ENCODE assay signal across 15 cellular contexts in the genomic region with DNA sequence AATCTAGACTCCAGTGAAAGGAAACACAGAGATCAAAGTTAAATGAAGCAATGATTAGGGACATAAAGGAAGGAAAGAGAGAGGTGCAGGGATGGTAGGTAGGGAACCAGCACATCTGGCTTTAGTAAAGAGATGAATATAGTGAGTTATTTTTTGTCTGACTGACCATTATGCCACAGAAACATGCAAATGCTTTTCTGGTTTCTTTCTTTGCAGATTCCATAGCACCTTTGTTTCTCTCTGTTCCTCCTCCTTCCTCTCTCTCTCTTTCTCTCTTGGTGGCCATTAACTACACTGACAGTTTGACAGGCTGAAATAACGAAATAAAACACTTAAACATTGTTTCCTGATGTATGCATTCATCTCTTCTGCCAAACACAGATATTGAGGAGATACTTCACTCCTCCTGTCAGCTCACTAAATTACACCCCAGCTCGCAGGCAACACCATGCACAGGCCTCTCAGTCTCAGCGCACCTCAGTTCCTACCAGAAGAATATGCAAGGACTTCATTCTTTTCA.
DNase-seq lines count a peak whose midpoint lies in the region; ATAC-seq, FAIRE-seq and TF ChIP-seq lines count a peak whose summit lies in the region.
"Had no signal": no experiment of that assay in that cellular context is flagged by ENCODE, and none has a peak within 500 bp of the region (broad histone marks: within the 10 kb centered on the region; RNA-seq: fewer than 3 reads in every experiment).

No MANE protein-coding gene starts in this region.

- H3K4me1 ChIP-seq in GM12878 (ENCODE audit: control insufficient read depth, insufficient read depth, low read length) = peaks cover 15% of the 10 kb centered on the region; the same call in 1 of the 2 replicates
- H3K4me1 ChIP-seq: prostate gland had no signal

- in situ Hi-C loops in GM12878 (cut with MboI) = no loop called here

- intact Hi-C loops in GM12878 (cut with micrococcal nuclease; ENCODE audit: unreplicated experiment) = no loop called here

- POLR2A ChIA-PET in GM12878 (lab: Charles Lee) = interaction anchor here (0.6 kb wide), 1 partner anchor 243 kb away, joined by 3 read pairs; no protein-coding TSS in a partner anchor

- CTCF ChIA-PET in GM12878 (lab: Yijun Ruan, JAX) = no interaction called here

- H3K36me3 ChIP-seq in GM12878 (ENCODE audit: control insufficient read depth in 2 of 2, insufficient read depth in 2 of 2, low read length in 1 of 2) = no peaks in the 10 kb centered on the region
- H3K36me3 ChIP-seq: prostate gland had no signal

- peak; percentile 59 for FAIRE-seq in GM12878 (lab: Jason Lieb, UNC)

- DNase-seq in GM12878 (ENCODE audit: low read depth, low spot score) (no peak), mucosa of gallbladder (ENCODE audit: low spot score) (no peak), NOMO-1 treated with DMSO at 0.1 percent for 48 hours (lab: John Stamatoyannopoulos, UW; ENCODE audit: unreplicated experiment) (no peak), hepatic stellate cell (ENCODE audit: low spot score) (no peak), NCI-H526 (lab: John Stamatoyannopoulos, UW) (no peak)
- DNase-seq: NCI-H1092; NCI-H69; SHP77 treated with DMSO at 0.1 percent for 48 hours; stimulated activated CD4-positive, alpha-beta T cell treated with anti-CD3 and anti-CD28 coated beads, Interleukin-2, amount 100 ng/mL, for 48 hours; stimulated activated naive CD4-positive, alpha-beta T cell had no signal

- no peak for TF ChIP-seq CTCF in GM12878 (IDR thresholded peaks at IDR 0.05 in 2 of 3, conservative IDR thresholded peaks at IDR 0.05 in 1 of 3; ENCODE audit: control insufficient read depth in 2 of 3, extremely low read depth in 1 of 3, insufficient read depth in 1 of 3, low read depth in 3 of 3, low read length in 3 of 3)

- ATAC-seq in GM19043 (IDR thresholded peaks at IDR 0.05; ENCODE audit: low read depth, unreplicated experiment) (peak; percentile 61), GM21723 (IDR thresholded peaks at IDR 0.05; ENCODE audit: unreplicated experiment) (peak; percentile 76), HG03064 (IDR thresholded peaks at IDR 0.05; ENCODE audit: low read depth, unreplicated experiment) (peak; percentile 59), GM12878 (peak; percentile 32)

- SMC1A ChIA-PET in GM12878 (lab: Charles Lee; ENCODE audit: uncharacterized antibody, unreplicated experiment) = no interaction called here

- no peaks in the 10 kb centered on the region for H3K79me2 ChIP-seq in GM12878 (ENCODE audit: control insufficient read depth, insufficient read depth, low read length)

- RAD21 ChIA-PET in GM12878 (lab: Charles Lee; ENCODE audit: unreplicated experiment) = no interaction called here

- no TSS peak for BruUV-seq in GM12878 (replicated peaks; lab: Mats Ljungman, UMichigan)

- no peak overlapping the region for H3K27ac ChIP-seq in GM12878 (ENCODE audit: control insufficient read depth, insufficient read depth)
- H3K27ac ChIP-seq: C4-2B, prostate gland had no signal

- TF ChIP-seq RAD21 in GM12878 (IDR thresholded peaks at IDR 0.05; ENCODE audit: insufficient read depth, low read depth, low read length) = no peak

- no peak overlapping the region for H3K9ac ChIP-seq in GM12878 (ENCODE audit: control insufficient read depth, insufficient read depth, low read length)

- no peak for TF ChIP-seq EP300 in GM12878 (IDR thresholded peaks at IDR 0.05; ENCODE audit: borderline replicate concordance in 1 of 2, control insufficient read depth in 1 of 2, low read depth in 2 of 2, low read length in 2 of 2)

- no peaks in the 10 kb centered on the region; the same call in 2 of the 3 replicates for H3K9me3 ChIP-seq in GM12878 (replicated peaks; ENCODE audit: control insufficient read depth, insufficient read depth, low read length)
- H3K9me3 ChIP-seq: prostate gland had no signal

- H4K20me1 ChIP-seq in GM12878 (ENCODE audit: control insufficient read depth, insufficient read depth) = no peaks in the 10 kb centered on the region

- H2AFZ ChIP-seq in GM12878 (ENCODE audit: control insufficient read depth, low read depth, low read length) = no peak overlapping the region

- H3K4me2 ChIP-seq in GM12878 (ENCODE audit: control insufficient read depth, insufficient read depth) = peak overlapping the region; percentile 12; the same call in 1 of the 2 replicates

- no peak overlapping the region for H3K4me3 ChIP-seq in GM12878
- H3K4me3 ChIP-seq: prostate gland had no signal

- WGBS in GM12878 (ENCODE audit: insufficient coverage, insufficient replicate concordance, low lambda C conversion rate, missing lambda C conversion rate) = 51% methylated on average over 3 of the region's 3 CpGs

- TF ChIP-seq POLR2A in GM12878 (IDR thresholded peaks at IDR 0.05; ENCODE audit: low read depth, low read length) = no peak

- H3K27me3 ChIP-seq in GM12878 (replicated peaks in 1 of 2; ENCODE audit: control insufficient read depth in 2 of 2, insufficient read depth in 2 of 2, low read length in 1 of 2) = no peaks in the 10 kb centered on the region; a peak in 1 of 4 replicates

TF ChIP-seq in GM12878, 131 proteins besides CTCF, POLR2A, EP300 and RAD21:
- TF ChIP-seq POU2F2 (IDR thresholded peaks at IDR 0.05; ENCODE audit: borderline replicate concordance, low read depth, low read length) (peak; percentile 77; the same call in 1 of the 3 replicates), SMC3 (IDR thresholded peaks at IDR 0.05; ENCODE audit: borderline replicate concordance, low read length) (no peak), REST (IDR thresholded peaks at IDR 0.05; ENCODE audit: low read depth, low read length) (no peak)
- TF ChIP-seq, protein P1, sequence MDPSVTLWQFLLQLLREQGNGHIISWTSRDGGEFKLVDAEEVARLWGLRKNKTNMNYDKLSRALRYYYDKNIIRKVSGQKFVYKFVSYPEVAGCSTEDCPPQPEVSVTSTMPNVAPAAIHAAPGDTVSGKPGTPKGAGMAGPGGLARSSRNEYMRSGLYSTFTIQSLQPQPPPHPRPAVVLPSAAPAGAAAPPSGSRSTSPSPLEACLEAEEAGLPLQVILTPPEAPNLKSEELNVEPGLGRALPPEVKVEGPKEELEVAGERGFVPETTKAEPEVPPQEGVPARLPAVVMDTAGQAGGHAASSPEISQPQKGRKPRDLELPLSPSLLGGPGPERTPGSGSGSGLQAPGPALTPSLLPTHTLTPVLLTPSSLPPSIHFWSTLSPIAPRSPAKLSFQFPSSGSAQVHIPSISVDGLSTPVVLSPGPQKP (IDR thresholded peaks at IDR 0.05; ENCODE audit: low read depth, low read length) = no peak
